Comparison of ENCODE assay signal across 9 cellular contexts in genomic region chr13:39956036-39956435, GRCh38.
DNase-seq lines count a peak whose midpoint lies in the region; ATAC-seq lines count a peak whose summit lies in the region.
"Had no signal": no experiment of that assay in that cellular context is flagged by ENCODE, and none has a peak within 500 bp of the region (broad histone marks: within the 10 kb centered on the region; RNA-seq: fewer than 3 reads in every experiment).

No MANE protein-coding gene starts in this region.

- peaks cover 51% of the 10 kb centered on the region for H3K4me1 ChIP-seq in CD4-positive, alpha-beta memory T cell (ENCODE audit: insufficient read depth, low read length)

- peak overlapping the region in 2 of 8 donors; percentile 39 to 41 for H3K4me3 Mint-ChIP-seq in CD4-positive, alpha-beta memory T cell

- peak in 1 of 5 donors; percentile 18 for DNase-seq in CD4-positive, alpha-beta memory T cell
- DNase-seq in activated naive CD4-positive, alpha-beta T cell treated with anti-CD3 and anti-CD28 coated beads, Interleukin-2, amount 50 U/mL, for 72 hours (ENCODE audit: low spot score in 2 of 2): peak in 1 of 2 donors; percentile 34
- DNase-seq in Right ventricle myocardium superior (no peak), foreskin melanocyte (no peak), posterior vena cava (ENCODE audit: low spot score) (no peak)
- no peak for DNase-seq in effector CD4-positive, alpha-beta T cell

- no peaks in the 10 kb centered on the region for H3K9me3 Mint-ChIP-seq in CD4-positive, alpha-beta memory T cell
- no peaks in the 10 kb centered on the region for H3K9me3 Mint-ChIP-seq in activated naive CD4-positive, alpha-beta T cell treated with anti-CD3 and anti-CD28 coated beads, Interleukin-2, amount 50 U/mL, for 72 hours

- H3K27me3 ChIP-seq in CD4-positive, alpha-beta memory T cell (ENCODE audit: insufficient read depth, low read length): no peaks in the 10 kb centered on the region
- H3K27me3 ChIP-seq: BLaER1 had no signal

- H3K4me1 Mint-ChIP-seq in CD4-positive, alpha-beta memory T cell: peaks cover 47 to 84% (median 63%) of the 10 kb centered on the region in 4 donors

- ATAC-seq in GM19023 (IDR thresholded peaks at IDR 0.05; ENCODE audit: unreplicated experiment) (peak; percentile 77), HG03103 (IDR thresholded peaks at IDR 0.05; ENCODE audit: low read depth, unreplicated experiment) (peak; percentile 60), Right ventricle myocardium superior (ENCODE audit: poor library complexity) (no peak)
- peak; percentile 87 to 90 for ATAC-seq in activated naive CD4-positive, alpha-beta T cell treated with anti-CD3 and anti-CD28 coated beads, Interleukin-2, amount 50 U/mL, for 72 hours

- no peaks in the 10 kb centered on the region for H3K27me3 Mint-ChIP-seq in CD4-positive, alpha-beta memory T cell

- peak overlapping the region; percentile 0 to 62 (median 43) for H3K27ac Mint-ChIP-seq in CD4-positive, alpha-beta memory T cell
- peak overlapping the region; percentile 40 to 50 for H3K27ac Mint-ChIP-seq in activated naive CD4-positive, alpha-beta T cell treated with anti-CD3 and anti-CD28 coated beads, Interleukin-2, amount 50 U/mL, for 72 hours

- no peaks in the 10 kb centered on the region for H3K36me3 Mint-ChIP-seq in CD4-positive, alpha-beta memory T cell
- no peaks in the 10 kb centered on the region for H3K36me3 Mint-ChIP-seq in activated naive CD4-positive, alpha-beta T cell treated with anti-CD3 and anti-CD28 coated beads, Interleukin-2, amount 50 U/mL, for 72 hours

- no peaks in the 10 kb centered on the region for H3K9me3 ChIP-seq in CD4-positive, alpha-beta memory T cell (ENCODE audit: control insufficient read depth in 1 of 2, low read length in 2 of 2)
- H3K9me3 ChIP-seq: BLaER1 had no signal

- POLR2A ChIA-PET in CD4-positive, alpha-beta memory T cell (lab: Charles Lee; ENCODE audit: partially characterized antibody): no interaction called here

- H3K27ac ChIP-seq in CD4-positive, alpha-beta memory T cell (ENCODE audit: low read depth, low read length): no peak overlapping the region
- H3K27ac ChIP-seq: BLaER1 had no signal

- intact Hi-C loops in CD4-positive, alpha-beta memory T cell (cut with micrococcal nuclease): no loop called here
- intact Hi-C loops in Right ventricle myocardium superior (cut with DNase I) (no loop called here), posterior vena cava (cut with DNase I) (no loop called here)

- H3K36me3 ChIP-seq in CD4-positive, alpha-beta memory T cell (ENCODE audit: insufficient read depth, low read length): no peaks in the 10 kb centered on the region
- H3K36me3 ChIP-seq: BLaER1 had no signal

- CTCF ChIA-PET in CD4-positive, alpha-beta memory T cell (lab: Charles Lee; ENCODE audit: partially characterized antibody): interaction anchor here (1.9 to 6.4 kb wide), 2 partner anchors 14 to 822 kb away, joined by 7 to 39 read pairs; no protein-coding TSS in a partner anchor

- H3K4me3 ChIP-seq in CD4-positive, alpha-beta memory T cell (ENCODE audit: low read length in 2 of 2): no peak overlapping the region
- H3K4me3 ChIP-seq: BLaER1 had no signal
